Comparison of ENCODE assay signal across 8 cellular contexts in the genomic region with DNA sequence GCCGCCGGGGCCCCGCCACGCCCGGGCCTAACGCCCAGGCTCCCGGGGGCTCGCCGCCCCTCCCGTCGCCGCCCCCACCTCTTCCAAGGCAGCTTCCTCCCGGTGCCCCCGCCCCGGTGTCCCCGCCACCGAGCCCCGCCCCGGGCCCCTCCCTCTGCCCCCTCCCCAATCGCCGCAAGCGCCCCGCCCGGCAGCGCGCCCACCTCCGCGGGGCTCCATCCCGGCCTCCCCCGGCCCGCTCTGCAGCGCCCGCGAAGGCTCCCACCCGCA. TPM values are rescaled to one million over a fixed set of nuclear protein-coding genes. Genes with fewer than 3 reads are reported as not detected.
DNase-seq lines count a peak whose midpoint lies in the region; ATAC-seq and TF ChIP-seq lines count a peak whose summit lies in the region.

No MANE protein-coding gene starts in this region.

- no peaks in the 10 kb centered on the region for H3K27me3 ChIP-seq in right cardiac atrium (ENCODE audit: control insufficient read depth, insufficient read depth)

- WGBS in right cardiac atrium: 2% methylated on average over 35 of the region's 35 CpGs

- H3K36me3 Mint-ChIP-seq in activated CD8-positive, alpha-beta T cell treated with anti-CD3 and anti-CD28 coated beads for 36 hours (ENCODE audit: low read depth): peaks cover 4% of the 10 kb centered on the region

- peaks cover 5% of the 10 kb centered on the region for H3K4me1 ChIP-seq in right cardiac atrium (ENCODE audit: control insufficient read depth, insufficient read depth, low read length)

- H3K9me3 ChIP-seq in right cardiac atrium (ENCODE audit: control insufficient read depth, low read length): no peaks in the 10 kb centered on the region

- H3K4me3 ChIP-seq in right cardiac atrium (ENCODE audit: low read length): peak overlapping the region; percentile 88
- H3K4me3 ChIP-seq in skin epidermis: peak overlapping the region; percentile 63 to 99 (median 90)

- H3K27me3 Mint-ChIP-seq in activated CD8-positive, alpha-beta T cell treated with anti-CD3 and anti-CD28 coated beads for 36 hours: no peaks in the 10 kb centered on the region

- no peak for TF ChIP-seq CTCF in activated CD8-positive, alpha-beta T cell treated with anti-CD3 and anti-CD28 coated beads for 36 hours (IDR thresholded peaks at IDR 0.05)

- ATAC-seq in HG03108 (IDR thresholded peaks at IDR 0.05; ENCODE audit: unreplicated experiment): peak; percentile 21
- peak; percentile 29 for ATAC-seq in activated CD8-positive, alpha-beta T cell treated with anti-CD3 and anti-CD28 coated beads for 36 hours
- ATAC-seq in right cardiac atrium: peak; percentile 47 to 52

- peak overlapping the region; percentile 78 for H3K4me3 Mint-ChIP-seq in activated CD8-positive, alpha-beta T cell treated with anti-CD3 and anti-CD28 coated beads for 36 hours

- peak; percentile 76 for DNase-seq in stimulated activated CD4-positive, alpha-beta T cell treated with anti-CD3 and anti-CD28 coated beads, Interleukin-15, amount 100 ng/mL, for 24 hours
- no peak for DNase-seq in stimulated activated CD4-positive, alpha-beta T cell treated with anti-CD3 and anti-CD28 coated beads, Interleukin-1b, Interleukin-23, amount 100 ng/mL, for 48 hours
- no peak for DNase-seq in activated CD8-positive, alpha-beta T cell treated with anti-CD3 and anti-CD28 coated beads for 36 hours
- DNase-seq in right cardiac atrium: no peak
- no peak for DNase-seq in DMS153 treated with DMSO at 0.1 percent for 48 hours (lab: John Stamatoyannopoulos, UW; ENCODE audit: unreplicated experiment)
- no peak for DNase-seq in COLO829 (ENCODE audit: low spot score)

- H3K4me1 Mint-ChIP-seq in activated CD8-positive, alpha-beta T cell treated with anti-CD3 and anti-CD28 coated beads for 36 hours (ENCODE audit: low read depth): peaks cover 17% of the 10 kb centered on the region

- H3K9me3 Mint-ChIP-seq in activated CD8-positive, alpha-beta T cell treated with anti-CD3 and anti-CD28 coated beads for 36 hours: no peaks in the 10 kb centered on the region

- CTCF ChIA-PET in activated CD8-positive, alpha-beta T cell treated with anti-CD3 and anti-CD28 coated beads for 36 hours (lab: Charles Lee): interaction anchor here (1.2 to 1.5 kb wide), 2 partner anchors 102 to 127 kb away, joined by 3 to 5 read pairs; no protein-coding TSS in a partner anchor

- intact Hi-C loops in activated CD8-positive, alpha-beta T cell treated with anti-CD3 and anti-CD28 coated beads for 36 hours (cut with micrococcal nuclease): no loop called here
- intact Hi-C loops in right cardiac atrium (cut with DNase I): loop anchor here in 2 of 4 donors (10.0 kb wide), 1 partner anchor 127 kb away; the partner anchor contains the start of genes ATG4B (in 2 of the 2) and THAP4 (in 2 of the 2)

- POLR2A ChIA-PET in activated CD8-positive, alpha-beta T cell treated with anti-CD3 and anti-CD28 coated beads for 36 hours (lab: Charles Lee): no interaction called here

- peak overlapping the region; percentile 75 for H3K27ac Mint-ChIP-seq in activated CD8-positive, alpha-beta T cell treated with anti-CD3 and anti-CD28 coated beads for 36 hours

- H3K27ac ChIP-seq in right cardiac atrium (ENCODE audit: low read length) (peak overlapping the region; percentile 67), skin epidermis (peak overlapping the region; percentile 68 to 97 (median 92))

RNA-seq across cellular contexts. Expression of gene STK25, which starts 0.2 kb away (rescaled TPM):
- 100 to 1,000 TPM; 103 to 104 TPM for total RNA-seq in activated CD8-positive, alpha-beta T cell treated with anti-CD3 and anti-CD28 coated beads for 36 hours
- 100 to 1,000 TPM in 1 of 4 donors, 10 to 100 TPM in 3; 84.7 to 112 (median 95.3) TPM for total RNA-seq in right cardiac atrium
- 116 TPM for polyA plus RNA-seq in right cardiac atrium

RNA-seq across cellular contexts. Expression of gene BOK, which starts 50.4 kb away (rescaled TPM):
- total RNA-seq in activated CD8-positive, alpha-beta T cell treated with anti-CD3 and anti-CD28 coated beads for 36 hours: under 1 TPM; 0.16 to 0.22 TPM
- total RNA-seq in right cardiac atrium: 10 to 100 TPM in 1 of 4 donors, 1 to 10 TPM in 3; 2.8 to 15.0 (median 3.9) TPM
- polyA plus RNA-seq in right cardiac atrium: 3.5 TPM
